8 cellular contexts compared by ENCODE assay signal in the genomic region with DNA sequence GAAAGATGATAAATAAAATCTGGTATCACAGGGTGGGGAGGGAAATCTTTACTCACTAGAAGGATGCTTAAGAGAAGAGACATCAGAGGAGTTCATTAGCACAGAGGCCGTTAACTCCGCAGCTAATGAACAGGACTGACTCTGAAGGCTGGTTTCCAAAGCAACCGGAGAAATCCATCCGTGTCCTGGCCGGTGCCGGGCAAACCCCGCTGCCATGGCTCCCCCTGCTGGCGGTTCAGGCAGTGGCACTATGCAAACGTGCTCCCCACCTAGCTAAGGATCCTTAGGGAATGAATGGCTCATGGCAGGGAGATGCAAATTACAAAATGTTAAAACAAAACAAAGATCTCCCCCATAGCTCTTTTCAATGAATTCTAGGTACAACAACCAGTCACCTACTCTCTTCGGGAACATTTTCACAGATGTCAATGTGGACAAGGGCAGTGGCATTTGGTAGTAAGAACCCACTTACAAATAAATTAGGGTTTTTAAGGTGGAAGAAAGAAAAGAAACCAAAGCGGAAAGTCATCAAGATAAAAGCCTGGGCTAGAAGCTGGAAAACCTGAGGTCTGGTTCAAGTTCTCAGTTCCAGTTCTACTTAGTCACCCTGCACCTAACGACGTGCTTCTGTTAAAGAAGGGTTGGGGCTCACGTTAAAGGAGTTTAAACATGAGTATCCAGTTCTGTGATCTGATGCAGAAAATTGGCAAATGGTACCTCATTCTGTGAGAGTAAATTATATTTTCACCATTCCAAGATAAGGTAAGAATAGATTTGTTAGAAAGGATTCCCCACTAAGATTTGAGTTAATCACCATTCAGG.
DNase-seq lines count a peak whose midpoint lies in the region; ATAC-seq and TF ChIP-seq lines count a peak whose summit lies in the region.

No MANE protein-coding gene starts in this region.

- H3K4me1 ChIP-seq in neutrophil (ENCODE audit: control insufficient read depth in 1 of 2, insufficient read depth in 1 of 2, low read depth in 1 of 2, low read length in 1 of 2) (no peaks in the 10 kb centered on the region), testis (no peaks in the 10 kb centered on the region)

- H3K27ac ChIP-seq in neutrophil (no peak overlapping the region), testis (no peak overlapping the region)

- WGBS in testis, 2 donors: 26 to 29% methylated on average over 14 of the region's 14 CpGs

- peak; percentile 99 for TF ChIP-seq CTCF in foreskin fibroblast (IDR thresholded peaks at IDR 0.05; ENCODE audit: low read depth, low read length)
- TF ChIP-seq CTCF in neutrophil (IDR thresholded peaks at IDR 0.05): peak; percentile 72
- peak; percentile 89 to 95 (median 91) for TF ChIP-seq CTCF in testis (IDR thresholded peaks at IDR 0.05)

- H3K27me3 ChIP-seq in neutrophil (no peaks in the 10 kb centered on the region), testis (no peaks in the 10 kb centered on the region)

- peak; percentile 69 for ATAC-seq in HG03095 (IDR thresholded peaks at IDR 0.05; ENCODE audit: unreplicated experiment)

- no peak for TF ChIP-seq POLR2A in testis (IDR thresholded peaks at IDR 0.05)

- DNase-seq in NCI-H2196 (lab: John Stamatoyannopoulos, UW; ENCODE audit: unreplicated experiment) (peak; percentile 69), NCI-H2196 treated with DMSO at 0.1 percent for 48 hours (lab: John Stamatoyannopoulos, UW; ENCODE audit: unreplicated experiment) (no peak), OCI-M1 (lab: John Stamatoyannopoulos, UW) (peak; percentile 79), foreskin fibroblast (peak; percentile 55 to 85), testis (peak; percentile 88)
- DNase-seq in activated T-helper 1 cell treated with anti-CD3 and anti-CD28 coated beads, Interleukin-2, amount 50 U/mL, for 16 hours (ENCODE audit: low read depth in 1 of 2, low spot score in 1 of 2): peak; percentile 37 to 45

- peaks cover 93% of the 10 kb centered on the region for H3K36me3 ChIP-seq in neutrophil
- no peaks in the 10 kb centered on the region for H3K36me3 ChIP-seq in testis (ENCODE audit: low read depth, missing control alignments)

- H3K4me3 ChIP-seq in foreskin fibroblast (ENCODE audit: low read depth in 1 of 2, low read length in 2 of 2): no peak overlapping the region
- no peak overlapping the region for H3K4me3 ChIP-seq in neutrophil (ENCODE audit: low read depth in 1 of 2, low read length in 1 of 2)
- H3K4me3 ChIP-seq in testis: no peak overlapping the region

- no peaks in the 10 kb centered on the region for H3K9me3 ChIP-seq in neutrophil
- no peaks in the 10 kb centered on the region for H3K9me3 ChIP-seq in testis

- intact Hi-C loops in testis (cut with DNase I; ENCODE audit: low total_unique reads): no loop called here
